1 cellular context compared by ENCODE assay signal in genomic region chr22:50086526-50086925, GRCh38.
TF ChIP-seq lines count a peak whose summit lies in the region.

No MANE protein-coding gene starts in this region.

TF ChIP-seq in SK-N-SH, 30 proteins besides CTCF, POLR2A, EP300 and RAD21 (continued from another document):
- TF ChIP-seq MEF2A (IDR thresholded peaks at IDR 0.05; ENCODE audit: borderline replicate concordance, low read depth) (no peak), USF2 (IDR thresholded peaks at IDR 0.05; ENCODE audit: borderline replicate concordance, low read depth, low read length) (no peak), ZBTB33 (IDR thresholded peaks at IDR 0.05; ENCODE audit: borderline replicate concordance, low read depth) (no peak), FOXM1 (IDR thresholded peaks at IDR 0.05; ENCODE audit: low read depth) (no peak), USF1 (IDR thresholded peaks at IDR 0.05; ENCODE audit: borderline replicate concordance, low read depth) (no peak), FOXJ3 (CRISPR knock-in tag; IDR thresholded peaks at IDR 0.05) (no peak), REST (IDR thresholded peaks at IDR 0.05; ENCODE audit: low read depth, low read length) (no peak), NFIC (IDR thresholded peaks at IDR 0.05; ENCODE audit: borderline replicate concordance) (no peak), JUND (IDR thresholded peaks at IDR 0.05) (no peak), MXI1 (IDR thresholded peaks at IDR 0.05; ENCODE audit: low read depth, low read length) (no peak), CHD2 (IDR thresholded peaks at IDR 0.05; ENCODE audit: low read length, partially characterized antibody) (no peak), GATA2 (CRISPR knock-in tag; IDR thresholded peaks at IDR 0.05) (no peak), MAX (IDR thresholded peaks at IDR 0.05; ENCODE audit: low read depth) (no peak)
